ENCODE assay signal across 8 cellular contexts in genomic region chr3:177345973-177346503, GRCh38.
DNase-seq lines count a peak whose midpoint lies in the region; ATAC-seq and TF ChIP-seq lines count a peak whose summit lies in the region.

No MANE protein-coding gene starts in this region.

- no peaks in the 10 kb centered on the region for H3K79me2 ChIP-seq in GM23248 (ENCODE audit: insufficient read depth)
- no peaks in the 10 kb centered on the region for H3K79me2 ChIP-seq in mesendoderm (ENCODE audit: control insufficient read depth, insufficient read depth, low read length)

- no peaks in the 10 kb centered on the region for H3K27me3 Mint-ChIP-seq in T-helper 2 cell treated with Interferon-gamma antibody and Interleukin-4, amounts not matched to agents 5 μg/mL and 100 μg/mL, for 36 hours (ENCODE audit: low read depth)

- H3K18ac ChIP-seq in mesendoderm (ENCODE audit: low read length) = no peak overlapping the region

- H3K36me3 Mint-ChIP-seq in T-helper 2 cell treated with Interferon-gamma antibody and Interleukin-4, amounts not matched to agents 5 μg/mL and 100 μg/mL, for 36 hours (ENCODE audit: low read depth) = no peaks in the 10 kb centered on the region

- no peak overlapping the region for H3K4me3 ChIP-seq in BLaER1 treated with 17β-estradiol and CSF1 and Interleukin-3, amounts not matched to agents 10 nM and 100 nM
- H3K4me3 ChIP-seq in GM23248 (no peak overlapping the region), mesendoderm (ENCODE audit: low read length) (no peak overlapping the region), foreskin fibroblast (ENCODE audit: low read depth in 1 of 2, low read length in 2 of 2) (no peak overlapping the region)

- peak overlapping the region; percentile 2; the same call in 1 of the 2 replicates for H2AFZ ChIP-seq in GM23248

- H4K8ac ChIP-seq in mesendoderm (ENCODE audit: low read depth, low read length) = no peak overlapping the region

- H3K56ac ChIP-seq in mesendoderm (ENCODE audit: low read length) = no peak overlapping the region

- H3K23ac ChIP-seq in mesendoderm (ENCODE audit: low read length) = no peak overlapping the region

- no peak overlapping the region for H2BK5ac ChIP-seq in mesendoderm (ENCODE audit: low read length)

- H3K4me1 Mint-ChIP-seq in T-helper 2 cell treated with Interferon-gamma antibody and Interleukin-4, amounts not matched to agents 5 μg/mL and 100 μg/mL, for 36 hours (ENCODE audit: low read depth) = peaks cover 25% of the 10 kb centered on the region

- peak overlapping the region; percentile 45 to 95 (median 89); a peak in 21 of 22 replicates for H3K27ac ChIP-seq in BLaER1 treated with 17β-estradiol and CSF1 and Interleukin-3, amounts not matched to agents 10 nM and 100 nM
- peak overlapping the region; percentile 80 for H3K27ac ChIP-seq in GM23248
- no peak overlapping the region for H3K27ac ChIP-seq in mesendoderm (ENCODE audit: low read depth, low read length)

- peaks cover 0 to 17% (median 2%) of the 10 kb centered on the region in 11 experiments; a peak in 2 of 22 replicates for H3K9me3 ChIP-seq in BLaER1 treated with 17β-estradiol and CSF1 and Interleukin-3, amounts not matched to agents 10 nM and 100 nM (replicated peaks in 1 of 11)
- H3K9me3 ChIP-seq in GM23248 (ENCODE audit: low read depth) = no peaks in the 10 kb centered on the region

- H3K9me3 Mint-ChIP-seq in T-helper 2 cell treated with Interferon-gamma antibody and Interleukin-4, amounts not matched to agents 5 μg/mL and 100 μg/mL, for 36 hours = no peaks in the 10 kb centered on the region

- DNase-seq in GM23248 = no peak
- no peak for DNase-seq in T-helper 2 cell treated with Interferon-gamma antibody and Interleukin-4, amounts not matched to agents 5 μg/mL and 100 μg/mL, for 36 hours (ENCODE audit: low spot score)
- no peak for DNase-seq in mesendoderm
- DNase-seq in stimulated activated CD4-positive, alpha-beta T cell treated with anti-CD3 and anti-CD28 coated beads, Interleukin-4, amount 100 ng/mL, for 24 hours = no peak
- no peak for DNase-seq in NCI-H146 (lab: John Stamatoyannopoulos, UW)
- DNase-seq in foreskin fibroblast = no peak

- H2BK15ac ChIP-seq in mesendoderm (replicated peaks; ENCODE audit: low read depth) = peak overlapping the region; percentile 36

- peaks cover 4% of the 10 kb centered on the region; the same call in 1 of the 2 replicates for H3F3A ChIP-seq in GM23248 (ENCODE audit: insufficient read depth)

- H3K4me2 ChIP-seq in BLaER1 treated with 17β-estradiol and CSF1 and Interleukin-3, amounts not matched to agents 10 nM and 100 nM = peak overlapping the region; percentile 35 to 79 (median 68)
- H3K4me2 ChIP-seq in GM23248 (ENCODE audit: unreplicated experiment) = peak overlapping the region; percentile 48
- no peak overlapping the region for H3K4me2 ChIP-seq in mesendoderm (ENCODE audit: low read length)

- TF ChIP-seq CTCF in foreskin fibroblast (IDR thresholded peaks at IDR 0.05; ENCODE audit: low read depth, low read length) = no peak

- H4K20me1 ChIP-seq in BLaER1 treated with 17β-estradiol and CSF1 and Interleukin-3, amounts not matched to agents 10 nM and 100 nM = no peaks in the 10 kb centered on the region
- no peaks in the 10 kb centered on the region for H4K20me1 ChIP-seq in GM23248 (ENCODE audit: insufficient read depth)

- no peak overlapping the region for H2AK5ac ChIP-seq in mesendoderm (ENCODE audit: low read length)

- no peaks in the 10 kb centered on the region for H3K9me2 ChIP-seq in GM23248 (ENCODE audit: insufficient read depth)

- peak overlapping the region in 6 of 11 experiments; percentile 8 to 77 (median 68); a peak in 8 of 22 replicates for H3K9ac ChIP-seq in BLaER1 treated with 17β-estradiol and CSF1 and Interleukin-3, amounts not matched to agents 10 nM and 100 nM
- H3K9ac ChIP-seq in GM23248 = no peak overlapping the region
- no peak overlapping the region for H3K9ac ChIP-seq in mesendoderm (ENCODE audit: low read length)

- H3K4ac ChIP-seq in mesendoderm (ENCODE audit: low read depth, low read length) = no peak overlapping the region

- ATAC-seq in HG02840 (IDR thresholded peaks at IDR 0.05; ENCODE audit: low FRiP score, unreplicated experiment) = no peak

- no peak overlapping the region for H4K5ac ChIP-seq in mesendoderm (ENCODE audit: low read length)

- peaks cover 16 to 100% (median 21%) of the 10 kb centered on the region in 10 experiments for H3K4me1 ChIP-seq in BLaER1 treated with 17β-estradiol and CSF1 and Interleukin-3, amounts not matched to agents 10 nM and 100 nM
- H3K4me1 ChIP-seq in GM23248 (ENCODE audit: insufficient read depth) (peaks cover 19% of the 10 kb centered on the region), mesendoderm (ENCODE audit: control insufficient read depth, low read depth, low read length) (peaks cover 14% of the 10 kb centered on the region)

- H2BK120ac ChIP-seq in mesendoderm (ENCODE audit: low read depth, low read length) = no peak overlapping the region

- no peaks in the 10 kb centered on the region for H3K36me3 ChIP-seq in BLaER1 treated with 17β-estradiol and CSF1 and Interleukin-3, amounts not matched to agents 10 nM and 100 nM
- H3K36me3 ChIP-seq in GM23248 (ENCODE audit: low read depth) (no peaks in the 10 kb centered on the region), mesendoderm (ENCODE audit: control insufficient read depth, insufficient read depth, low read length) (no peaks in the 10 kb centered on the region)

- no peaks in the 10 kb centered on the region for H3K79me1 ChIP-seq in mesendoderm (ENCODE audit: low read length)

- no peaks in the 10 kb centered on the region for H3K27me3 ChIP-seq in BLaER1 treated with 17β-estradiol and CSF1 and Interleukin-3, amounts not matched to agents 10 nM and 100 nM
- no peaks in the 10 kb centered on the region for H3K27me3 ChIP-seq in GM23248 (replicated peaks; ENCODE audit: insufficient read depth)
- no peaks in the 10 kb centered on the region for H3K27me3 ChIP-seq in mesendoderm (ENCODE audit: insufficient read depth, low read length, poor library complexity)

- in situ Hi-C loops in GM23248 (cut with MboI) = no loop called here

- H3K4me3 Mint-ChIP-seq in T-helper 2 cell treated with Interferon-gamma antibody and Interleukin-4, amounts not matched to agents 5 μg/mL and 100 μg/mL, for 36 hours = peak overlapping the region; percentile 39

- H3K27ac Mint-ChIP-seq in T-helper 2 cell treated with Interferon-gamma antibody and Interleukin-4, amounts not matched to agents 5 μg/mL and 100 μg/mL, for 36 hours = peak overlapping the region; percentile 79

Comparison
In these comparisons a context has a peak if more than half of its experiments do, and no peak if none do; other contexts are left out.
1. H3K9ac ChIP-seq: peak in BLaER1 treated with 17β-estradiol and CSF1 and Interleukin-3, amounts not matched to agents 10 nM and 100 nM (6 of 11); none in GM23248 (single experiment) and mesendoderm (single experiment).